ENCODE assay signal across 20 cellular contexts in genomic region chr17:30413109-30413508, GRCh38. TPM values are rescaled to one million over a fixed set of nuclear protein-coding genes. Genes with fewer than 3 reads are reported as not detected.
DNase-seq lines count a peak whose midpoint lies in the region; ATAC-seq and TF ChIP-seq lines count a peak whose summit lies in the region.
"Had no signal": no experiment of that assay in that cellular context is flagged by ENCODE, and none has a peak within 500 bp of the region (broad histone marks: within the 10 kb centered on the region; RNA-seq: fewer than 3 reads in every experiment).

No MANE protein-coding gene starts in this region.

- H3K9me3 ChIP-seq in RWPE2 (ENCODE audit: severe bottlenecking): no peaks in the 10 kb centered on the region
- H3K9me3 ChIP-seq: ascending aorta had no signal

- H3K4me1 ChIP-seq in RWPE2 (ENCODE audit: insufficient read depth, poor library complexity, severe bottlenecking): peaks cover 10% of the 10 kb centered on the region
- H3K4me1 ChIP-seq: neural progenitor cell had no signal

- ATAC-seq in RWPE2 (ENCODE audit: low read depth) (peak; percentile 95), esophagus mucosa (peak; percentile 64), HG03097 (IDR thresholded peaks at IDR 0.05; ENCODE audit: low FRiP score, unreplicated experiment) (no peak)
- ATAC-seq: GM12878, left colon had no signal

- H3K9me3 Mint-ChIP-seq in osteocyte (ENCODE audit: unreplicated experiment): peaks cover 11% of the 10 kb centered on the region

- TF ChIP-seq CTCF in RWPE2 (IDR thresholded peaks at IDR 0.05; ENCODE audit: poor library complexity, severe bottlenecking): no peak
- TF ChIP-seq CTCF in osteocyte (IDR thresholded peaks at IDR 0.05): no peak

- H3K27me3 ChIP-seq in RWPE2 (ENCODE audit: insufficient read depth, poor library complexity, severe bottlenecking): no peaks in the 10 kb centered on the region
- H3K27me3 ChIP-seq: ascending aorta, neural progenitor cell had no signal

- no peak overlapping the region for H3K27ac Mint-ChIP-seq in osteocyte (ENCODE audit: unreplicated experiment)
- H3K27ac Mint-ChIP-seq: neural progenitor cell had no signal

- no peaks in the 10 kb centered on the region for H3K27me3 Mint-ChIP-seq in osteocyte (ENCODE audit: unreplicated experiment)

- H3K4me3 Mint-ChIP-seq in osteocyte (ENCODE audit: unreplicated experiment): no peak overlapping the region
- H3K4me3 Mint-ChIP-seq: neural progenitor cell had no signal

- no peaks in the 10 kb centered on the region for H3K36me3 ChIP-seq in RWPE2 (ENCODE audit: low read depth)
- H3K36me3 ChIP-seq: ascending aorta, neural progenitor cell had no signal

- H3K27ac ChIP-seq in RWPE2 (ENCODE audit: poor library complexity, severe bottlenecking): no peak overlapping the region
- H3K27ac ChIP-seq: ascending aorta, neural progenitor cell, SK-N-MC had no signal

- H3K4me3 ChIP-seq in RWPE2 (ENCODE audit: severe bottlenecking): no peak overlapping the region
- H3K4me3 ChIP-seq: ascending aorta, GM12878, neural progenitor cell, SK-N-MC, smooth muscle cell had no signal

- H3K36me3 Mint-ChIP-seq in osteocyte (ENCODE audit: unreplicated experiment): peaks cover 11% of the 10 kb centered on the region

- DNase-seq in Daoy (ENCODE audit: low read depth) (peak; percentile 19), ELR (ENCODE audit: low read depth) (peak; percentile 87), RWPE2 (ENCODE audit: low spot score) (no peak), GM03348 (ENCODE audit: low spot score) (no peak), osteocyte (ENCODE audit: extremely low spot score, unreplicated experiment) (no peak)
- DNase-seq: activated CD4-positive, alpha-beta T cell treated with anti-CD3 and anti-CD28 coated beads for 4 hours; foreskin melanocyte; GDM1; Kasumi-1; left colon; NCI-H2171; stimulated activated CD8-positive, alpha-beta memory T cell treated with anti-CD3 and anti-CD28 coated beads, Interleukin-4, amount 100 ng/mL, for 48 hours; T1000 had no signal

- H3K4me1 Mint-ChIP-seq in osteocyte (ENCODE audit: unreplicated experiment): peaks cover 6% of the 10 kb centered on the region
- H3K4me1 Mint-ChIP-seq: neural progenitor cell had no signal

RNA-seq across cellular contexts. Expression of gene CPD, which starts 34.4 kb away (rescaled TPM):
- 23.9 and 24.8 TPM in 2 replicates for total RNA-seq in Daoy (2014; rRNA removed; shearing (Covaris generic))
- total RNA-seq in esophagus mucosa (41.7 TPM), osteocyte (70.1 and 72.4 TPM in 2 replicates)

Comparison
In these comparisons a context has a peak if more than half of its experiments do, and no peak if none do; other contexts are left out.
1. DNase-seq: peak in Daoy (single experiment) and ELR (single experiment); none in RWPE2 (single experiment), GM03348 (single experiment) and osteocyte (single experiment).